Comparison of ENCODE assay signal across 26 cellular contexts in genomic region chr9:129522351-129522750, GRCh38.
"Had no signal": no experiment of that assay in that cellular context is flagged by ENCODE, and none has a peak within 500 bp of the region (broad histone marks: within the 10 kb centered on the region; RNA-seq: fewer than 3 reads in every experiment).

No MANE protein-coding gene starts in this region.

- H3K4me1 Mint-ChIP-seq: immature natural killer cell had no signal

- H3K9me3 ChIP-seq: pancreas, suprapubic skin had no signal

- H3K27me3 ChIP-seq: left lung, pancreas, suprapubic skin, tibial artery, upper lobe of right lung had no signal

- H3K36me3 Mint-ChIP-seq: stimulated activated effector memory CD8-positive, alpha-beta T cell treated with anti-CD3 and anti-CD28 coated beads, Interleukin-12 subunit alpha, Interleukin-12 subunit beta, amount 100 ng/mL, for 72 hours had no signal

- H3K27me3 Mint-ChIP-seq: stimulated activated naive CD8-positive, alpha-beta T cell treated with anti-CD3 and anti-CD28 coated beads, Interleukin-15, Interleukin-2, amounts not matched to agents 100 ng/mL and 50 ng/mL, for 24 hours had no signal

- ATAC-seq: left colon; left lung; lower lobe of right lung; naive thymus-derived CD8-positive, alpha-beta T cell; pancreas; psoas muscle; sciatic nerve; stimulated activated effector memory CD8-positive, alpha-beta T cell treated with anti-CD3 and anti-CD28 coated beads, Interleukin-12 subunit alpha, Interleukin-12 subunit beta, amount 100 ng/mL, for 72 hours; upper lobe of right lung had no signal

- H3K27ac Mint-ChIP-seq: naive thymus-derived CD8-positive, alpha-beta T cell; nephron; stimulated activated effector memory CD8-positive, alpha-beta T cell treated with anti-CD3 and anti-CD28 coated beads, Interleukin-12 subunit alpha, Interleukin-12 subunit beta, amount 100 ng/mL, for 72 hours; stimulated activated naive CD8-positive, alpha-beta T cell treated with anti-CD3 and anti-CD28 coated beads, Interleukin-15, Interleukin-2, amounts not matched to agents 100 ng/mL and 50 ng/mL, for 24 hours had no signal

- H3K4me3 ChIP-seq: left lung, lower lobe of right lung, pancreas, psoas muscle, spleen, suprapubic skin, thoracic aorta, tibial artery, upper lobe of right lung had no signal

- H3K36me3 ChIP-seq: left lung, lower lobe of right lung, pancreas, spleen, suprapubic skin, thoracic aorta, tibial artery, upper lobe of right lung had no signal

- H3K27ac ChIP-seq: left lung, lower lobe of right lung, pancreas, psoas muscle, spleen, suprapubic skin, thoracic aorta, tibial artery, upper lobe of right lung had no signal

- DNase-seq: hypothalamus; immature natural killer cell; kidney; left colon; left lung; lower lobe of right lung; mammary epithelial cell; mesenchymal stem cell; naive thymus-derived CD8-positive, alpha-beta T cell; nucleus accumbens; pancreas; psoas muscle; small intestine; spleen; stimulated activated CD4-positive, alpha-beta T cell treated with anti-CD3 and anti-CD28 coated beads, Interleukin-4, amount 100 ng/mL, for 24 hours; stimulated activated naive CD4-positive, alpha-beta T cell; tibial artery; trophoblast cell; upper lobe of right lung had no signal

- H3K4me3 Mint-ChIP-seq: immature natural killer cell; naive thymus-derived CD8-positive, alpha-beta T cell; nephron; neural crest cell; stimulated activated effector memory CD8-positive, alpha-beta T cell treated with anti-CD3 and anti-CD28 coated beads, Interleukin-12 subunit alpha, Interleukin-12 subunit beta, amount 100 ng/mL, for 72 hours; stimulated activated naive CD8-positive, alpha-beta T cell treated with anti-CD3 and anti-CD28 coated beads, Interleukin-15, Interleukin-2, amounts not matched to agents 100 ng/mL and 50 ng/mL, for 24 hours had no signal

- H3K4me1 ChIP-seq: lower lobe of right lung, pancreas, psoas muscle, suprapubic skin, upper lobe of right lung had no signal
